8 cellular contexts compared by ENCODE assay signal in genomic region chr11:118659314-118659939, GRCh38. TPM values are rescaled to one million over a fixed set of nuclear protein-coding genes. Genes with fewer than 3 reads are reported as not detected.
DNase-seq lines count a peak whose midpoint lies in the region; ATAC-seq and TF ChIP-seq lines count a peak whose summit lies in the region.

No MANE protein-coding gene starts in this region.

- peak; percentile 96 for TF ChIP-seq CTCF in liver (IDR thresholded peaks at IDR 0.05; ENCODE audit: low read depth, low read length, missing input control)

- H3K9me3 ChIP-seq in liver (ENCODE audit: control insufficient read depth in 4 of 4, low read length in 3 of 4): no peaks in the 10 kb centered on the region

- peaks cover 0 to 7% (median 5%) of the 10 kb centered on the region in 4 donors for H3K4me1 ChIP-seq in liver (ENCODE audit: control insufficient read depth in 4 of 4, insufficient read depth in 4 of 4, low read length in 3 of 4)

- no peak overlapping the region for H3K27ac ChIP-seq in liver (ENCODE audit: low read depth in 1 of 2, low read length in 2 of 2)

- 13% methylated on average over 25 of the region's 25 CpGs for WGBS in liver

- H3K27me3 ChIP-seq in liver (ENCODE audit: control insufficient read depth in 4 of 4, insufficient read depth in 4 of 4, low read length in 3 of 4): no peaks in the 10 kb centered on the region

- no peak overlapping the region for H3K9ac ChIP-seq in liver (ENCODE audit: low read depth in 1 of 2, low read length in 2 of 2)

- TF ChIP-seq RAD21 in liver (IDR thresholded peaks at IDR 0.05): peak; percentile 84 to 90

- peak; percentile 42 to 75 for DNase-seq in NCI-H187 (lab: John Stamatoyannopoulos, UW)
- no peak for DNase-seq in NCI-H187 treated with DMSO at 0.1 percent for 48 hours (lab: John Stamatoyannopoulos, UW)
- DNase-seq in NCI-H748 treated with DMSO at 0.1 percent for 48 hours (lab: John Stamatoyannopoulos, UW): peak; percentile 24
- peak; percentile 85 to 90 for DNase-seq in activated CD4-positive, alpha-beta T cell treated with anti-CD3 and anti-CD28 coated beads, Interleukin-2, amount 50 U/mL, for 4 hours
- DNase-seq in dedifferentiated amniotic fluid mesenchymal stem cell (ENCODE audit: extremely low spot score): peak; percentile 73
- peak; percentile 76 to 87 for DNase-seq in stimulated activated CD4-positive, alpha-beta T cell treated with anti-CD3 and anti-CD28 coated beads, Interleukin-4, amount 100 ng/mL, for 4 hours

- no peaks in the 10 kb centered on the region for H3K36me3 ChIP-seq in liver (ENCODE audit: control insufficient read depth in 4 of 4, insufficient read depth in 3 of 4, low read depth in 1 of 4, low read length in 3 of 4)

- peak; percentile 69 for ATAC-seq in HG03520 (IDR thresholded peaks at IDR 0.05; ENCODE audit: unreplicated experiment)

- H3K4me3 ChIP-seq in liver (ENCODE audit: low read depth in 1 of 3, low read length in 3 of 3): no peak overlapping the region

TF ChIP-seq in liver, 16 proteins besides CTCF, POLR2A, EP300 and RAD21:
- TF ChIP-seq RXRA (IDR thresholded peaks at IDR 0.05): peak; percentile 29 to 71
- TF ChIP-seq REST (IDR thresholded peaks at IDR 0.05): no peak
- no peak for TF ChIP-seq JUND (IDR thresholded peaks at IDR 0.05)
- peak; percentile 27 for TF ChIP-seq SP1 (IDR thresholded peaks at IDR 0.05)
- peak; percentile 66 for TF ChIP-seq NR2F2 (IDR thresholded peaks at IDR 0.05)
- no peak for TF ChIP-seq EGR1 (IDR thresholded peaks at IDR 0.05; ENCODE audit: low read depth in 2 of 2)
- TF ChIP-seq GABPA (IDR thresholded peaks at IDR 0.05 in 1 of 2, conservative IDR thresholded peaks at IDR 0.05 in 1 of 2): no peak

RNA-seq across cellular contexts. Expression of gene TREH, which starts 20.0 kb away (rescaled TPM):
- under 1 TPM in 1 of 2 donors, not detected in 1; 0.50 TPM for total RNA-seq in liver
- 1 to 10 TPM in 1 of 2 donors, under 1 TPM in 1; 0.84 to 1.2 TPM for polyA plus RNA-seq in liver

RNA-seq across cellular contexts. Expression of gene PHLDB1, which starts 52.0 kb away (rescaled TPM):
- total RNA-seq in liver: 10 to 100 TPM in 1 of 2 donors, 1 to 10 TPM in 1; 6.8 to 15.4 TPM
- 1 to 10 TPM; 4.8 to 5.3 TPM for polyA plus RNA-seq in liver
